In the genomic region with DNA sequence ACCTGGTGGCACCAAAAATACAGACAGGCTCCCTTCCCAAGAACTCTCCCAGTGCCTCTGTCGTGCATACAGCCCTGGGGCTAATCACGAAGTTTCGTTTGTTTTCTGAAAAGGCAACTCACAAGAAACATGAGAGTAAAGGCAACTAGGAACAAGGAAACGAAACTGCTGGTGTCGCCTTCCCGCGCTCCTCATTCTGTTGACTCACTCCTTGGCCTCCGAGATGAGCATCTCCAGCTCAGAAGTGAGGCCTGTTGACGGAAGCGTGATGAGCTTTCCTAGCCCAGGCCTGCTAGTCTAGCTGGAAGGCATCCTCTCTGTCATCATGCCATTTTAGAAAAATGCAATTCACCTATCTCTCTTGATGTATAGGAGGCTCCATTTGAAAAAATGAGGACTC, we compare ENCODE assay signal across 16 cellular contexts. TPM values are rescaled to one million over a fixed set of nuclear protein-coding genes. Genes with fewer than 3 reads are reported as not detected.
DNase-seq lines count a peak whose midpoint lies in the region; ATAC-seq lines count a peak whose summit lies in the region.
"Had no signal": no experiment of that assay in that cellular context is flagged by ENCODE, and none has a peak within 500 bp of the region (broad histone marks: within the 10 kb centered on the region; RNA-seq: fewer than 3 reads in every experiment).

No MANE protein-coding gene starts in this region.

- no peak overlapping the region for H2BK15ac ChIP-seq in neuronal stem cell (ENCODE audit: low read length)

- no peak overlapping the region for H3K27ac Mint-ChIP-seq in activated T-helper 1 cell treated with anti-CD3 and anti-CD28 coated beads, Interleukin-12 subunit alpha, Interleukin-12 subunit beta, Interleukin-2, Interleukin-4 antibody, amounts not matched to agents 30 ng/mL and 10 ng/mL and 1 ng/mL, durations not matched to agents 14 hours and 24 hours and 36 hours
- H3K27ac Mint-ChIP-seq: memory B cell had no signal

- no peak overlapping the region for H3K4me3 ChIP-seq in neuronal stem cell (ENCODE audit: low read length in 2 of 2)
- H3K4me3 ChIP-seq: coronary artery had no signal

- no peaks in the 10 kb centered on the region for H3K27me3 ChIP-seq in neuronal stem cell (ENCODE audit: control insufficient read depth in 3 of 3, insufficient read depth in 3 of 3, low read depth in 1 of 3, low read length in 3 of 3)
- H3K27me3 ChIP-seq: neutrophil had no signal

- no peak overlapping the region for H2BK12ac ChIP-seq in neuronal stem cell (ENCODE audit: low read length)

- ATAC-seq in Right ventricle myocardium superior (ENCODE audit: poor library complexity) = no peak
- no peak for ATAC-seq in HG02759 (IDR thresholded peaks at IDR 0.05; ENCODE audit: unreplicated experiment)
- ATAC-seq: activated T-cell treated with anti-CD3 and anti-CD28 coated beads, Interleukin-2, amount 50 U/mL, for 4 hours; stimulated activated naive CD8-positive, alpha-beta T cell treated with anti-CD3 and anti-CD28 coated beads, Interleukin-15, Interleukin-2, amounts not matched to agents 100 U/mL and 50 U/mL, for 24 hours had no signal

- no CpG with 5 or more reads among the region's 10 CpGs for whole genome bisulfite sequencing in neuronal stem cell (ENCODE audit: extremely low coverage in 2 of 2, insufficient read length in 2 of 2, insufficient replicate concordance in 1 of 2), 2 donors

- no peak overlapping the region for H3K18ac ChIP-seq in neuronal stem cell (ENCODE audit: low read length)

- no peak overlapping the region for H3K27ac ChIP-seq in neuronal stem cell (replicated peaks; ENCODE audit: low read length)
- H3K27ac ChIP-seq: neutrophil had no signal

- intact Hi-C loops in Right ventricle myocardium superior (cut with DNase I) = no loop called here
- intact Hi-C loops in activated T-helper 1 cell treated with anti-CD3 and anti-CD28 coated beads, Interleukin-12 subunit alpha, Interleukin-12 subunit beta, Interleukin-2, Interleukin-4 antibody, amounts not matched to agents 30 ng/mL and 10 ng/mL and 1 ng/mL, durations not matched to agents 14 hours and 24 hours and 36 hours (cut with micrococcal nuclease) = no loop called here

- no peak overlapping the region for H2BK5ac ChIP-seq in neuronal stem cell (ENCODE audit: low read length)

- peaks cover 0 to 3% of the 10 kb centered on the region in 2 donors for H3K4me1 ChIP-seq in neuronal stem cell (ENCODE audit: control insufficient read depth in 2 of 2, insufficient read depth in 1 of 2, low read depth in 1 of 2, low read length in 2 of 2)

- no peak overlapping the region for H3K4me2 ChIP-seq in neuronal stem cell (ENCODE audit: insufficient read depth, low read length, poor library complexity, severe bottlenecking)

- no peak overlapping the region for H3K14ac ChIP-seq in neuronal stem cell (ENCODE audit: low read length)

- H3K4ac ChIP-seq in neuronal stem cell (ENCODE audit: low read length) = no peak overlapping the region

- H3K4me3 Mint-ChIP-seq in activated T-helper 1 cell treated with anti-CD3 and anti-CD28 coated beads, Interleukin-12 subunit alpha, Interleukin-12 subunit beta, Interleukin-2, Interleukin-4 antibody, amounts not matched to agents 30 ng/mL and 10 ng/mL and 1 ng/mL, durations not matched to agents 14 hours and 24 hours and 36 hours = no peak overlapping the region
- H3K4me3 Mint-ChIP-seq: activated T-cell treated with anti-CD3 and anti-CD28 coated beads, Interleukin-2, amount 50 U/mL, for 4 hours; memory B cell had no signal

- H3K36me3 Mint-ChIP-seq in activated T-helper 1 cell treated with anti-CD3 and anti-CD28 coated beads, Interleukin-12 subunit alpha, Interleukin-12 subunit beta, Interleukin-2, Interleukin-4 antibody, amounts not matched to agents 30 ng/mL and 10 ng/mL and 1 ng/mL, durations not matched to agents 14 hours and 24 hours and 36 hours (ENCODE audit: low read depth) = no peaks in the 10 kb centered on the region
- H3K36me3 Mint-ChIP-seq: memory B cell had no signal

- H3K79me1 ChIP-seq in neuronal stem cell (ENCODE audit: low read depth, low read length) = no peaks in the 10 kb centered on the region

- H2AFZ ChIP-seq in neuronal stem cell (ENCODE audit: low read length) = peak overlapping the region; percentile 35

- no peaks in the 10 kb centered on the region for H3K36me3 ChIP-seq in neuronal stem cell (replicated peaks in 1 of 2; ENCODE audit: control insufficient read depth in 2 of 2, insufficient read depth in 2 of 2, low read length in 2 of 2)
- H3K36me3 ChIP-seq: neutrophil had no signal

- H4K8ac ChIP-seq in neuronal stem cell (ENCODE audit: low read depth, low read length) = no peak overlapping the region

- H3K9ac ChIP-seq in neuronal stem cell (ENCODE audit: low read depth, low read length, poor library complexity) = no peak overlapping the region

- no peak overlapping the region for H3K23ac ChIP-seq in neuronal stem cell (ENCODE audit: low read depth, low read length, poor library complexity)

- peak overlapping the region; percentile 36 for H2AK5ac ChIP-seq in neuronal stem cell (ENCODE audit: low read depth, low read length)

- H4K91ac ChIP-seq in neuronal stem cell (ENCODE audit: low read depth, low read length, poor library complexity) = no peak overlapping the region

- H3K4me1 Mint-ChIP-seq in activated T-helper 1 cell treated with anti-CD3 and anti-CD28 coated beads, Interleukin-12 subunit alpha, Interleukin-12 subunit beta, Interleukin-2, Interleukin-4 antibody, amounts not matched to agents 30 ng/mL and 10 ng/mL and 1 ng/mL, durations not matched to agents 14 hours and 24 hours and 36 hours (ENCODE audit: low read depth) = no peaks in the 10 kb centered on the region
- H3K4me1 Mint-ChIP-seq: memory B cell had no signal

- DNase-seq in HPDE6-E6E7 (ENCODE audit: extremely low spot score) (peak; percentile 61), RPMI8226 (peak; percentile 87), Right ventricle myocardium superior (peak; percentile 65), neuronal stem cell (ENCODE audit: low spot score) (no peak), NCI-H510A treated with DMSO at 0.1 percent for 48 hours (lab: John Stamatoyannopoulos, UW) (no peak), SHP77 treated with DMSO at 0.1 percent for 48 hours (lab: John Stamatoyannopoulos, UW) (no peak)
- DNase-seq in activated T-helper 1 cell treated with anti-CD3 and anti-CD28 coated beads, Interleukin-12 subunit alpha, Interleukin-12 subunit beta, Interleukin-2, Interleukin-4 antibody, amounts not matched to agents 30 ng/mL and 10 ng/mL and 1 ng/mL, durations not matched to agents 14 hours and 24 hours and 36 hours (ENCODE audit: low spot score) = no peak
- DNase-seq: activated T-cell treated with anti-CD3 and anti-CD28 coated beads, Interleukin-2, amount 50 U/mL, for 4 hours; NCI-H524; SHP77; small intestine; stimulated activated naive CD8-positive, alpha-beta T cell treated with anti-CD3 and anti-CD28 coated beads, Interleukin-15, Interleukin-2, amounts not matched to agents 100 U/mL and 50 U/mL, for 24 hours had no signal

- H3K9me3 ChIP-seq in neuronal stem cell (replicated peaks in 1 of 2; ENCODE audit: control insufficient read depth in 2 of 2, insufficient read depth in 1 of 2, low read depth in 1 of 2, low read length in 2 of 2) = no peaks in the 10 kb centered on the region
- H3K9me3 ChIP-seq: neutrophil had no signal

- H3K9me3 Mint-ChIP-seq in activated T-helper 1 cell treated with anti-CD3 and anti-CD28 coated beads, Interleukin-12 subunit alpha, Interleukin-12 subunit beta, Interleukin-2, Interleukin-4 antibody, amounts not matched to agents 30 ng/mL and 10 ng/mL and 1 ng/mL, durations not matched to agents 14 hours and 24 hours and 36 hours = no peaks in the 10 kb centered on the region
- H3K9me3 Mint-ChIP-seq: activated T-cell treated with anti-CD3 and anti-CD28 coated beads, Interleukin-2, amount 50 U/mL, for 4 hours; memory B cell had no signal

- no peaks in the 10 kb centered on the region for H3K27me3 Mint-ChIP-seq in activated T-helper 1 cell treated with anti-CD3 and anti-CD28 coated beads, Interleukin-12 subunit alpha, Interleukin-12 subunit beta, Interleukin-2, Interleukin-4 antibody, amounts not matched to agents 30 ng/mL and 10 ng/mL and 1 ng/mL, durations not matched to agents 14 hours and 24 hours and 36 hours (ENCODE audit: insufficient read depth)
- H3K27me3 Mint-ChIP-seq: memory B cell had no signal

- H2BK120ac ChIP-seq in neuronal stem cell (ENCODE audit: low read depth, low read length) = no peak overlapping the region

RNA-seq across cellular contexts. Expression of gene TTC9, which starts 50.5 kb away (rescaled TPM):
- 0.91 TPM for total RNA-seq in Right ventricle myocardium superior
- 3.7 TPM for polyA plus RNA-seq in neuronal stem cell (2013, experiment 1 of 2)
- 3.8 TPM for polyA plus RNA-seq in neuronal stem cell (2013, experiment 2 of 2)
- total RNA-seq in activated T-helper 1 cell treated with anti-CD3 and anti-CD28 coated beads, Interleukin-12 subunit alpha, Interleukin-12 subunit beta, Interleukin-2, Interleukin-4 antibody, amounts not matched to agents 30 ng/mL and 10 ng/mL and 1 ng/mL, durations not matched to agents 14 hours and 24 hours and 36 hours = 6.6 and 6.7 TPM in 2 replicates

Comparison
In these comparisons a context has a peak if more than half of its experiments do, and no peak if none do; other contexts are left out.
1. DNase-seq: peak in HPDE6-E6E7 (single experiment), RPMI8226 (single experiment) and Right ventricle myocardium superior (single experiment); none in neuronal stem cell (single experiment), NCI-H510A treated with DMSO at 0.1 percent for 48 hours (single experiment), SHP77 treated with DMSO at 0.1 percent for 48 hours (single experiment) and activated T-helper 1 cell treated with anti-CD3 and anti-CD28 coated beads, Interleukin-12 subunit alpha, Interleukin-12 subunit beta, Interleukin-2, Interleukin-4 antibody, amounts not matched to agents 30 ng/mL and 10 ng/mL and 1 ng/mL, durations not matched to agents 14 hours and 24 hours and 36 hours (single experiment).